16 cellular contexts compared by ENCODE assay signal in genomic region chr1:183983371-183984105, GRCh38. TPM values are rescaled to one million over a fixed set of nuclear protein-coding genes. Genes with fewer than 3 reads are reported as not detected.
DNase-seq lines count a peak whose midpoint lies in the region; TF ChIP-seq lines count a peak whose summit lies in the region.
"Had no signal": no experiment of that assay in that cellular context is flagged by ENCODE, and none has a peak within 500 bp of the region (broad histone marks: within the 10 kb centered on the region; RNA-seq: fewer than 3 reads in every experiment).

No MANE protein-coding gene starts in this region.

- H3K9me3 Mint-ChIP-seq in nephron progenitor cell, result no peaks in the 10 kb centered on the region
- no peaks in the 10 kb centered on the region for H3K9me3 Mint-ChIP-seq in endothelial cell (ENCODE audit: unreplicated experiment)
- H3K9me3 Mint-ChIP-seq: activated naive CD8-positive, alpha-beta T cell treated with anti-CD3 and anti-CD28 coated beads, Interleukin-2, amount 50 U/mL, for 24 hours had no signal

- H3K36me3 ChIP-seq in SK-N-MC (ENCODE audit: insufficient read depth, low read length) (no peaks in the 10 kb centered on the region), smooth muscle cell (ENCODE audit: low read depth) (no peaks in the 10 kb centered on the region)
- H3K36me3 ChIP-seq: thoracic aorta had no signal

- no peak overlapping the region for H3K4me2 ChIP-seq in smooth muscle cell

- peak overlapping the region; percentile 33 for H3K27ac Mint-ChIP-seq in nephron progenitor cell
- no peak overlapping the region for H3K27ac Mint-ChIP-seq in endothelial cell (ENCODE audit: unreplicated experiment)
- H3K27ac Mint-ChIP-seq: activated naive CD8-positive, alpha-beta T cell treated with anti-CD3 and anti-CD28 coated beads, Interleukin-2, amount 50 U/mL, for 24 hours had no signal

- H3K4me3 Mint-ChIP-seq in nephron progenitor cell (no peak overlapping the region), endothelial cell (ENCODE audit: unreplicated experiment) (no peak overlapping the region)
- H3K4me3 Mint-ChIP-seq: activated naive CD8-positive, alpha-beta T cell treated with anti-CD3 and anti-CD28 coated beads, Interleukin-2, amount 50 U/mL, for 24 hours had no signal

- H3K4me3 ChIP-seq in SK-N-MC (no peak overlapping the region), smooth muscle cell (no peak overlapping the region)
- H3K4me3 ChIP-seq: thoracic aorta had no signal

- H3K4me1 Mint-ChIP-seq in nephron progenitor cell (peaks cover 21% of the 10 kb centered on the region), endothelial cell (ENCODE audit: unreplicated experiment) (peaks cover 15% of the 10 kb centered on the region)
- H3K4me1 Mint-ChIP-seq: activated naive CD8-positive, alpha-beta T cell treated with anti-CD3 and anti-CD28 coated beads, Interleukin-2, amount 50 U/mL, for 24 hours had no signal

- no peaks in the 10 kb centered on the region for H3F3A ChIP-seq in smooth muscle cell (ENCODE audit: low read depth)

- peak overlapping the region; percentile 38; the same call in 1 of the 2 replicates for H3K27ac ChIP-seq in SK-N-MC
- H3K27ac ChIP-seq in smooth muscle cell (ENCODE audit: low read depth), result no peak overlapping the region
- H3K27ac ChIP-seq: thoracic aorta had no signal

- H3K79me2 ChIP-seq in smooth muscle cell (ENCODE audit: low read depth), result no peaks in the 10 kb centered on the region

- 74% methylated on average over 9 of the region's 9 CpGs for WGBS in smooth muscle cell (ENCODE audit: low lambda C conversion rate)

- H4K20me1 ChIP-seq in smooth muscle cell (ENCODE audit: low read depth), result no peaks in the 10 kb centered on the region

- peak; percentile 32 for DNase-seq in AG08395 (ENCODE audit: low spot score)
- DNase-seq in SK-N-MC (ENCODE audit: low read depth, low spot score), result no peak
- peak; percentile 82 for DNase-seq in globus pallidus (ENCODE audit: low spot score)
- no peak for DNase-seq in nephron progenitor cell
- DNase-seq in SHP77 (lab: John Stamatoyannopoulos, UW), result no peak
- no peak for DNase-seq in activated gamma-delta T cell treated with Interleukin-2 at 50 U/mL for 16 hours
- no peak for DNase-seq in smooth muscle cell (lab: John Stamatoyannopoulos, UW; ENCODE audit: unreplicated experiment)
- no peak for DNase-seq in endothelial cell (ENCODE audit: low spot score)
- DNase-seq: ACHN; activated CD4-positive, CD25-positive, alpha-beta regulatory T cell; activated CD8-positive, alpha-beta memory T cell treated with anti-CD3 and anti-CD28 coated beads, Interleukin-2, amount 50 U/mL, for 4 hours; activated naive CD8-positive, alpha-beta T cell treated with anti-CD3 and anti-CD28 coated beads, Interleukin-2, amount 50 U/mL, for 24 hours; kidney; NCI-H2107; stimulated activated CD4-positive, alpha-beta T cell treated with anti-CD3 and anti-CD28 coated beads, Interleukin-12 subunit alpha, Interleukin-12 subunit beta, amount 100 ng/mL, for 4 hours had no signal

- TF ChIP-seq CTCF in nephron progenitor cell (IDR thresholded peaks at IDR 0.05) (no peak), smooth muscle cell (IDR thresholded peaks at IDR 0.05; ENCODE audit: borderline replicate concordance, insufficient read depth, poor library complexity, severe bottlenecking) (no peak), endothelial cell (IDR thresholded peaks at IDR 0.05; ENCODE audit: unreplicated experiment) (no peak)

- H3K27me3 ChIP-seq in smooth muscle cell (ENCODE audit: low read depth), result no peaks in the 10 kb centered on the region

- H3K36me3 Mint-ChIP-seq in nephron progenitor cell (ENCODE audit: low read depth) (no peaks in the 10 kb centered on the region), endothelial cell (ENCODE audit: low read depth, unreplicated experiment) (no peaks in the 10 kb centered on the region)

- H3K9ac ChIP-seq in SK-N-MC (ENCODE audit: insufficient read length) (no peak overlapping the region), smooth muscle cell (ENCODE audit: low read depth) (no peak overlapping the region)

- H3K9me3 ChIP-seq in SK-N-MC (ENCODE audit: low read depth, low read length) (no peaks in the 10 kb centered on the region), smooth muscle cell (replicated peaks; ENCODE audit: low read depth) (no peaks in the 10 kb centered on the region)
- H3K9me3 ChIP-seq: thoracic aorta had no signal

- H3K4me1 ChIP-seq in smooth muscle cell (ENCODE audit: low read depth), result no peaks in the 10 kb centered on the region

- H3K27me3 Mint-ChIP-seq in nephron progenitor cell (ENCODE audit: low read depth, poor library complexity) (no peaks in the 10 kb centered on the region), endothelial cell (ENCODE audit: unreplicated experiment) (no peaks in the 10 kb centered on the region)
- H3K27me3 Mint-ChIP-seq: activated naive CD8-positive, alpha-beta T cell treated with anti-CD3 and anti-CD28 coated beads, Interleukin-2, amount 50 U/mL, for 24 hours had no signal

- no peak overlapping the region for H2AFZ ChIP-seq in smooth muscle cell (ENCODE audit: low read depth)

RNA-seq across cellular contexts. Expression of gene COLGALT2, which starts 54.0 kb away (rescaled TPM):
- total RNA-seq in smooth muscle cell (0.22 and 0.31 TPM in 2 replicates), endothelial cell (ENCODE audit: unreplicated experiment) (0.72 TPM)
- 0.61 and 0.73 TPM in 2 replicates for polyA plus RNA-seq in smooth muscle cell

Comparison
In these comparisons a context has a peak if more than half of its experiments do, and no peak if none do; other contexts are left out.
1. DNase-seq: peak in AG08395 (single experiment) and globus pallidus (single experiment); none in SK-N-MC (single experiment), nephron progenitor cell (single experiment), SHP77 (0 of 2), activated gamma-delta T cell treated with Interleukin-2 at 50 U/mL for 16 hours (single experiment), smooth muscle cell (single experiment) and endothelial cell (single experiment).